Comparison of ENCODE assay signal across 1 cellular context in the genomic region with DNA sequence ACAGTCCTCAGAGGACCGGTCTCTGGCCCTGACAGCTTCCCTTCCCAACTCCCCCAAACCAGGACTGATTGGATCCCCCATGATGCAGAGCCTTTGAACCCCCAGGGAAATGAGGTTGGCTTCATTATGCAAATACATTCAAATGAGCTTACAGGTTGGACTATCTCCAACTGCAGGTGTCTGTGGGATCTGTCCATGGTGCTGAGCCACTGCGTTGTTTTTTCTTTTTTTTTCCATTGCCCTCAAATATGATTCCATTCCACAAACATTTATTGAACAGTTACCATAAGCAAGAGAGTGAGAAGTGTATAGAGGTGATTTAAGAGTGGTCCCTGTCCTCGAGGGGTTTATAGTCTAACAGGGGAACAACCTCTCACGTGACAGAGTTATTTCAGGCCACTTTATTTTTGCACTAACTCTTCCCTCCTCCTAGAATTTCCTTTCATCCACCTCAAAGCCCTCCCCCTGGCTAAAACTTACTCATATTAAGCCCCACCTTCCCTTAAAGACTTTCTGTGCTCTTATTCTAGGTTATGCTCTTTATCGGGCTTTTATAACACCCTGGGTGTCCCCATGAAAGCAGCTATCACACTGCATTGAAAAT.
TF ChIP-seq lines count a peak whose summit lies in the region.

No MANE protein-coding gene starts in this region.

TF ChIP-seq in GM23338, 12 proteins besides CTCF, POLR2A, EP300 and RAD21:
- TF ChIP-seq, protein P1, sequence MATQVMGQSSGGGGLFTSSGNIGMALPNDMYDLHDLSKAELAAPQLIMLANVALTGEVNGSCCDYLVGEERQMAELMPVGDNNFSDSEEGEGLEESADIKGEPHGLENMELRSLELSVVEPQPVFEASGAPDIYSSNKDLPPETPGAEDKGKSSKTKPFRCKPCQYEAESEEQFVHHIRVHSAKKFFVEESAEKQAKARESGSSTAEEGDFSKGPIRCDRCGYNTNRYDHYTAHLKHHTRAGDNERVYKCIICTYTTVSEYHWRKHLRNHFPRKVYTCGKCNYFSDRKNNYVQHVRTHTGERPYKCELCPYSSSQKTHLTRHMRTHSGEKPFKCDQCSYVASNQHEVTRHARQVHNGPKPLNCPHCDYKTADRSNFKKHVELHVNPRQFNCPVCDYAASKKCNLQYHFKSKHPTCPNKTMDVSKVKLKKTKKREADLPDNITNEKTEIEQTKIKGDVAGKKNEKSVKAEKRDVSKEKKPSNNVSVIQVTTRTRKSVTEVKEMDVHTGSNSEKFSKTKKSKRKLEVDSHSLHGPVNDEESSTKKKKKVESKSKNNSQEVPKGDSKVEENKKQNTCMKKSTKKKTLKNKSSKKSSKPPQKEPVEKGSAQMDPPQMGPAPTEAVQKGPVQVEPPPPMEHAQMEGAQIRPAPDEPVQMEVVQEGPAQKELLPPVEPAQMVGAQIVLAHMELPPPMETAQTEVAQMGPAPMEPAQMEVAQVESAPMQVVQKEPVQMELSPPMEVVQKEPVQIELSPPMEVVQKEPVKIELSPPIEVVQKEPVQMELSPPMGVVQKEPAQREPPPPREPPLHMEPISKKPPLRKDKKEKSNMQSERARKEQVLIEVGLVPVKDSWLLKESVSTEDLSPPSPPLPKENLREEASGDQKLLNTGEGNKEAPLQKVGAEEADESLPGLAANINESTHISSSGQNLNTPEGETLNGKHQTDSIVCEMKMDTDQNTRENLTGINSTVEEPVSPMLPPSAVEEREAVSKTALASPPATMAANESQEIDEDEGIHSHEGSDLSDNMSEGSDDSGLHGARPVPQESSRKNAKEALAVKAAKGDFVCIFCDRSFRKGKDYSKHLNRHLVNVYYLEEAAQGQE (IDR thresholded peaks at IDR 0.05; ENCODE audit: unreplicated experiment): peak; percentile 88
- no peak for TF ChIP-seq NANOG (IDR thresholded peaks at IDR 0.05; ENCODE audit: borderline replicate concordance)
